ENCODE assay signal across 20 cellular contexts in genomic region chr6:30334077-30334476, GRCh38. TPM values are rescaled to one million over a fixed set of nuclear protein-coding genes. Genes with fewer than 3 reads are reported as not detected.
DNase-seq lines count a peak whose midpoint lies in the region; TF ChIP-seq lines count a peak whose summit lies in the region.
"Had no signal": no experiment of that assay in that cellular context is flagged by ENCODE, and none has a peak within 500 bp of the region (broad histone marks: within the 10 kb centered on the region; RNA-seq: fewer than 3 reads in every experiment).

No MANE protein-coding gene starts in this region.

- peaks cover 17 to 19% of the 10 kb centered on the region in 2 experiments for H3K4me1 ChIP-seq in neutrophil (ENCODE audit: control insufficient read depth in 1 of 2, insufficient read depth in 1 of 2, low read depth in 1 of 2, low read length in 1 of 2)
- H3K4me1 ChIP-seq: BE2C had no signal

- in situ Hi-C loops in Caki2 (cut with HindIII; ENCODE audit: low pct_unique_long_range_greater_than_20kb, low sequenced_read_pairs) (no loop called here), SK-MEL-5 (cut with HindIII; ENCODE audit: low pct_unique_long_range_greater_than_20kb, low sequenced_read_pairs) (loop anchor here (25.0 kb wide), 1 partner anchor 97 kb away; no protein-coding TSS in a partner anchor)

- H3K27me3 ChIP-seq in neutrophil, result no peaks in the 10 kb centered on the region
- H3K27me3 ChIP-seq: BE2C had no signal

- H3K4me3 ChIP-seq in neutrophil (ENCODE audit: low read depth in 1 of 2, low read length in 1 of 2), result no peak overlapping the region
- H3K4me3 ChIP-seq: GM12878 had no signal

- TF ChIP-seq CTCF in neutrophil (IDR thresholded peaks at IDR 0.05), result no peak

- H3K36me3 ChIP-seq in neutrophil, result peaks cover 82% of the 10 kb centered on the region

- peak overlapping the region; percentile 56 for H3K27ac ChIP-seq in neutrophil
- H3K27ac ChIP-seq: HL-60 had no signal

- no peaks in the 10 kb centered on the region for H3K9me3 ChIP-seq in neutrophil
- H3K9me3 ChIP-seq: BE2C, Caco-2 had no signal

- peak; percentile 47 for DNase-seq in Caki2 (ENCODE audit: low read depth)
- DNase-seq in SK-MEL-5 (ENCODE audit: low read depth, low spot score), result peak; percentile 35
- peak; percentile 61 for DNase-seq in foreskin melanocyte
- DNase-seq in effector CD8-positive, alpha-beta T cell (lab: John Stamatoyannopoulos, UW), result no peak
- DNase-seq in midbrain (lab: John Stamatoyannopoulos, UW), result no peak
- no peak for DNase-seq in superior temporal gyrus (ENCODE audit: extremely low spot score)
- DNase-seq: ACHN; BE2C; C1 segment of cervical spinal cord; Caco-2; CD4-positive, alpha-beta T cell; DMS153; DND-41; EL; GOT3; H7; HFFc6 had no signal

RNA-seq across cellular contexts. Expression of gene TRIM39, which starts 7.3 kb away (rescaled TPM):
- total RNA-seq in Caki2 (2014; rRNA removed; shearing (Covaris generic); ENCODE audit: low replicate concordance), result 8.9 and 18.7 TPM in 2 replicates
- total RNA-seq in SK-MEL-5 (2014; rRNA removed; shearing (Covaris generic)), result 8.2 and 9.1 TPM in 2 replicates
- 6.9 and 7.6 TPM in 2 replicates for polyA plus RNA-seq in SK-MEL-5 (2015; cell fraction: cytosol; rRNA removed)
- polyA plus RNA-seq in SK-MEL-5 (2015; cell fraction: nucleus; rRNA removed), result 17.2 and 18.5 TPM in 2 replicates

RNA-seq across cellular contexts. Expression of gene RPP21, which starts 10.9 kb away (rescaled TPM):
- total RNA-seq in Caki2 (2014; rRNA removed; shearing (Covaris generic); ENCODE audit: low replicate concordance), result 47.4 and 120 TPM in 2 replicates
- total RNA-seq in SK-MEL-5 (2014; rRNA removed; shearing (Covaris generic)), result 38.9 and 42.7 TPM in 2 replicates
- 53.2 and 96.1 TPM in 2 replicates for polyA plus RNA-seq in SK-MEL-5 (2015; cell fraction: cytosol; rRNA removed)
- polyA plus RNA-seq in SK-MEL-5 (2015; cell fraction: nucleus; rRNA removed), result 32.1 and 89.1 TPM in 2 replicates

Comparison
In these comparisons a context has a peak if more than half of its experiments do, and no peak if none do; other contexts are left out.
1. DNase-seq: peak in Caki2 (single experiment), SK-MEL-5 (single experiment) and foreskin melanocyte (single experiment); none in effector CD8-positive, alpha-beta T cell (single experiment), midbrain (single experiment) and superior temporal gyrus (single experiment).